Comparison of ENCODE assay signal across 17 cellular contexts in genomic region chr13:100848304-100848703, GRCh38.
DNase-seq lines count a peak whose midpoint lies in the region; ATAC-seq and TF ChIP-seq lines count a peak whose summit lies in the region.
"Had no signal": no experiment of that assay in that cellular context is flagged by ENCODE, and none has a peak within 500 bp of the region (broad histone marks: within the 10 kb centered on the region; RNA-seq: fewer than 3 reads in every experiment).

No MANE protein-coding gene starts in this region.

- H4K20me1 ChIP-seq in DND-41 (ENCODE audit: insufficient read depth, low read length) = no peaks in the 10 kb centered on the region

- no peaks in the 10 kb centered on the region for H3K79me2 ChIP-seq in DND-41 (ENCODE audit: insufficient read depth, low read length)

- H3K36me3 ChIP-seq in DND-41 (ENCODE audit: insufficient read depth, low read length) (no peaks in the 10 kb centered on the region), WERI-Rb-1 (no peaks in the 10 kb centered on the region), lower lobe of right lung (no peaks in the 10 kb centered on the region)

- in situ Hi-C loops in GM13977 (cut with MboI; ENCODE audit: low pct_unique_long_range_greater_than_20kb, low sequenced_read_pairs, unreplicated experiment) = no loop called here

- H3K4me1 ChIP-seq in DND-41 (ENCODE audit: insufficient read depth, low read length) (no peaks in the 10 kb centered on the region), lower lobe of right lung (no peaks in the 10 kb centered on the region)

- H3K9ac ChIP-seq in DND-41 (ENCODE audit: low read depth, low read length) = no peak overlapping the region
- H3K9ac ChIP-seq: GM23248 had no signal

- H3K27ac ChIP-seq in DND-41 (ENCODE audit: low read length) = no peak overlapping the region
- no peak overlapping the region for H3K27ac ChIP-seq in WERI-Rb-1
- H3K27ac ChIP-seq in lower lobe of right lung = no peak overlapping the region
- H3K27ac ChIP-seq: GM23248, SK-N-MC had no signal

- H3K9me3 ChIP-seq in DND-41 (ENCODE audit: insufficient read depth, low read length, severe bottlenecking) = no peaks in the 10 kb centered on the region
- H3K9me3 ChIP-seq in WERI-Rb-1 (ENCODE audit: severe bottlenecking) = peaks cover 4% of the 10 kb centered on the region
- H3K9me3 ChIP-seq in lower lobe of right lung = peaks cover 5% of the 10 kb centered on the region

- ATAC-seq in DND-41 (ENCODE audit: insufficient read depth, low read depth) = no peak
- no peak for ATAC-seq in esophagus mucosa
- no peak for ATAC-seq in lower lobe of right lung
- ATAC-seq: K562 had no signal

- no peak overlapping the region for H3K4me3 ChIP-seq in DND-41 (ENCODE audit: low read depth in 1 of 2, low read length in 2 of 2)
- no peak overlapping the region for H3K4me3 ChIP-seq in WERI-Rb-1 (ENCODE audit: low read depth, low read length)
- H3K4me3 ChIP-seq in lower lobe of right lung = no peak overlapping the region
- H3K4me3 ChIP-seq: GM23248, K562, SK-N-MC had no signal

- TF ChIP-seq CTCF in DND-41 (IDR thresholded peaks at IDR 0.05; ENCODE audit: borderline replicate concordance, extremely low read depth, low read length, poor library complexity, severe bottlenecking) = peak; percentile 5
- peak; percentile 11 for TF ChIP-seq CTCF in GM13977 (IDR thresholded peaks at IDR 0.05; ENCODE audit: extremely low read depth, insufficient read depth, missing control alignments)
- peak; percentile 42 for TF ChIP-seq CTCF in WERI-Rb-1 (IDR thresholded peaks at IDR 0.05; ENCODE audit: low read depth, low read length)
- no peak for TF ChIP-seq CTCF in lower lobe of right lung (IDR thresholded peaks at IDR 0.05)

- intact Hi-C loops in lower lobe of right lung (cut with DNase I) = no loop called here

- no peak overlapping the region for H2AFZ ChIP-seq in DND-41 (ENCODE audit: low read depth, low read length)
- H2AFZ ChIP-seq: GM23248 had no signal

- no peak for DNase-seq in DND-41
- DNase-seq in GM13977 (ENCODE audit: low spot score) = no peak
- DNase-seq in WERI-Rb-1 = no peak
- peak; percentile 22 for DNase-seq in iPS-NIHi7 (ENCODE audit: extremely low spot score)
- DNase-seq in NCI-H526 treated with DMSO at 0.1 percent for 48 hours (lab: John Stamatoyannopoulos, UW) = no peak
- no peak for DNase-seq in lower lobe of right lung
- DNase-seq: GM23248; NCI-H1092 treated with DMSO at 0.1 percent for 48 hours; NCI-H146; NCI-H2029 treated with DMSO at 0.1 percent for 48 hours; NCI-H446 treated with DMSO at 0.1 percent for 48 hours; NCI-H748 treated with DMSO at 0.1 percent for 48 hours; NK-92 treated with Interleukin-12 subunit alpha and Interleukin-12 subunit beta, amount 100 ng/mL, for 24 hours; SHP77 had no signal

- no peaks in the 10 kb centered on the region for H3K27me3 ChIP-seq in DND-41 (ENCODE audit: insufficient read depth, low read length, poor library complexity)
- peaks cover 3% of the 10 kb centered on the region for H3K27me3 ChIP-seq in WERI-Rb-1 (ENCODE audit: insufficient read depth, low read depth, severe bottlenecking)
- no peaks in the 10 kb centered on the region for H3K27me3 ChIP-seq in lower lobe of right lung (ENCODE audit: low read depth)

- H3K4me2 ChIP-seq in DND-41 (ENCODE audit: insufficient read depth, low read length) = no peak overlapping the region
